ENCODE assay signal across 1 cellular context in the genomic region with DNA sequence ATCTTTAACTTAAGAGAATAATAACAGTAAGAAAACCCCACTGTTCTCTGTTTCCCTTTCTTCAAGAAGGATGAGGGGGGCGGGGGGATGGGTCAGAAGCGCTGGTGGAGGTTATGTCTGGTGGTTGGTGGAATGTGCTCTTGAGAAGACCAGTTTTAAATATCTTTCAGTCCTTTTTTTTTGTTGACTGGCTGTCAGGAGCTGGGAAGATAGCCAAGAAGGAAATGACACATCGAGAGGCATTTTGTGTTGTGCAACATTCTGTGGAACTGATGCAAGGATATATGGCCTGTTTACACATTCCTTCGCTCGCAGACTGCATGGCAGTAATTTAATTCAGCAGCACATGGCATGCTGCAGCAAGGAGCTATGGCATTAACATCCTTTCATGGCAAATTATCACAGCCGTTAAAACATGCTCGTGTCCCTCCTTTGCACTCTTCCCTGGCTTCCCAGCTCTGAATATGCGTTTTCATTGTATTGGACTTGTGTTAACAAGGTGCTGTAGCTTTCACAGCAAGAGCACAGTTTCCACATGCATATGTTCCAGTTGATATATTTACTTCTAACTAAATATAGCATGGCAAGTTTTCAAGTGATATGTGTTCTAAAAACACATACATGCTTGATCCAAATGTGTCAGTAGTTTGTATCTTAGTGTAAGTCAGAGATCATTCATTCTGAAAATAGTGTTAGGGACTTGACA.
TF ChIP-seq lines count a peak whose summit lies in the region.

No MANE protein-coding gene starts in this region.

TF ChIP-seq in K562, 482 proteins besides CTCF, POLR2A, EP300 and RAD21 (continued from another document and continues in another):
- TF ChIP-seq, protein P1, sequence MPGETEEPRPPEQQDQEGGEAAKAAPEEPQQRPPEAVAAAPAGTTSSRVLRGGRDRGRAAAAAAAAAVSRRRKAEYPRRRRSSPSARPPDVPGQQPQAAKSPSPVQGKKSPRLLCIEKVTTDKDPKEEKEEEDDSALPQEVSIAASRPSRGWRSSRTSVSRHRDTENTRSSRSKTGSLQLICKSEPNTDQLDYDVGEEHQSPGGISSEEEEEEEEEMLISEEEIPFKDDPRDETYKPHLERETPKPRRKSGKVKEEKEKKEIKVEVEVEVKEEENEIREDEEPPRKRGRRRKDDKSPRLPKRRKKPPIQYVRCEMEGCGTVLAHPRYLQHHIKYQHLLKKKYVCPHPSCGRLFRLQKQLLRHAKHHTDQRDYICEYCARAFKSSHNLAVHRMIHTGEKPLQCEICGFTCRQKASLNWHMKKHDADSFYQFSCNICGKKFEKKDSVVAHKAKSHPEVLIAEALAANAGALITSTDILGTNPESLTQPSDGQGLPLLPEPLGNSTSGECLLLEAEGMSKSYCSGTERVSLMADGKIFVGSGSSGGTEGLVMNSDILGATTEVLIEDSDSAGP (CRISPR knock-in tag; IDR thresholded peaks at IDR 0.05) = no peak
- TF ChIP-seq, protein P2, sequence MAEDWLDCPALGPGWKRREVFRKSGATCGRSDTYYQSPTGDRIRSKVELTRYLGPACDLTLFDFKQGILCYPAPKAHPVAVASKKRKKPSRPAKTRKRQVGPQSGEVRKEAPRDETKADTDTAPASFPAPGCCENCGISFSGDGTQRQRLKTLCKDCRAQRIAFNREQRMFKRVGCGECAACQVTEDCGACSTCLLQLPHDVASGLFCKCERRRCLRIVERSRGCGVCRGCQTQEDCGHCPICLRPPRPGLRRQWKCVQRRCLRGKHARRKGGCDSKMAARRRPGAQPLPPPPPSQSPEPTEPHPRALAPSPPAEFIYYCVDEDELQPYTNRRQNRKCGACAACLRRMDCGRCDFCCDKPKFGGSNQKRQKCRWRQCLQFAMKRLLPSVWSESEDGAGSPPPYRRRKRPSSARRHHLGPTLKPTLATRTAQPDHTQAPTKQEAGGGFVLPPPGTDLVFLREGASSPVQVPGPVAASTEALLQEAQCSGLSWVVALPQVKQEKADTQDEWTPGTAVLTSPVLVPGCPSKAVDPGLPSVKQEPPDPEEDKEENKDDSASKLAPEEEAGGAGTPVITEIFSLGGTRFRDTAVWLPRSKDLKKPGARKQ (CRISPR knock-in tag; IDR thresholded peaks at IDR 0.05) = no peak
- TF ChIP-seq CEBPB (tag; IDR thresholded peaks at IDR 0.05) (peak; percentile 100), TCF7 (IDR thresholded peaks at IDR 0.05; ENCODE audit: borderline replicate concordance) (no peak), EZH2 (IDR thresholded peaks at IDR 0.05; ENCODE audit: borderline replicate concordance, low read depth, low read length) (no peak), TGIF2 (CRISPR knock-in tag; IDR thresholded peaks at IDR 0.05) (no peak), ZNF431 (CRISPR knock-in tag; IDR thresholded peaks at IDR 0.05) (no peak), RFX1 (IDR thresholded peaks at IDR 0.05) (no peak), ZNF133 (CRISPR knock-in tag; IDR thresholded peaks at IDR 0.05) (no peak), ZNF717 (CRISPR knock-in tag; IDR thresholded peaks at IDR 0.05) (0 out of 2 replicates have a peak, but pooled peaks have one; percentile 32), RAD51 (IDR thresholded peaks at IDR 0.05; ENCODE audit: borderline replicate concordance, low read depth) (0 out of 2 replicates have a peak, but pooled peaks have one; percentile 18), CREB1 (IDR thresholded peaks at IDR 0.05) (peak; percentile 30; the same call in 1 of the 2 replicates), CREB1 (CRISPR knock-in tag; IDR thresholded peaks at IDR 0.05) (no peak), ZNF589 (CRISPR knock-in tag; IDR thresholded peaks at IDR 0.05; ENCODE audit: low read depth) (peak; percentile 99)
- TF ChIP-seq, protein P3, sequence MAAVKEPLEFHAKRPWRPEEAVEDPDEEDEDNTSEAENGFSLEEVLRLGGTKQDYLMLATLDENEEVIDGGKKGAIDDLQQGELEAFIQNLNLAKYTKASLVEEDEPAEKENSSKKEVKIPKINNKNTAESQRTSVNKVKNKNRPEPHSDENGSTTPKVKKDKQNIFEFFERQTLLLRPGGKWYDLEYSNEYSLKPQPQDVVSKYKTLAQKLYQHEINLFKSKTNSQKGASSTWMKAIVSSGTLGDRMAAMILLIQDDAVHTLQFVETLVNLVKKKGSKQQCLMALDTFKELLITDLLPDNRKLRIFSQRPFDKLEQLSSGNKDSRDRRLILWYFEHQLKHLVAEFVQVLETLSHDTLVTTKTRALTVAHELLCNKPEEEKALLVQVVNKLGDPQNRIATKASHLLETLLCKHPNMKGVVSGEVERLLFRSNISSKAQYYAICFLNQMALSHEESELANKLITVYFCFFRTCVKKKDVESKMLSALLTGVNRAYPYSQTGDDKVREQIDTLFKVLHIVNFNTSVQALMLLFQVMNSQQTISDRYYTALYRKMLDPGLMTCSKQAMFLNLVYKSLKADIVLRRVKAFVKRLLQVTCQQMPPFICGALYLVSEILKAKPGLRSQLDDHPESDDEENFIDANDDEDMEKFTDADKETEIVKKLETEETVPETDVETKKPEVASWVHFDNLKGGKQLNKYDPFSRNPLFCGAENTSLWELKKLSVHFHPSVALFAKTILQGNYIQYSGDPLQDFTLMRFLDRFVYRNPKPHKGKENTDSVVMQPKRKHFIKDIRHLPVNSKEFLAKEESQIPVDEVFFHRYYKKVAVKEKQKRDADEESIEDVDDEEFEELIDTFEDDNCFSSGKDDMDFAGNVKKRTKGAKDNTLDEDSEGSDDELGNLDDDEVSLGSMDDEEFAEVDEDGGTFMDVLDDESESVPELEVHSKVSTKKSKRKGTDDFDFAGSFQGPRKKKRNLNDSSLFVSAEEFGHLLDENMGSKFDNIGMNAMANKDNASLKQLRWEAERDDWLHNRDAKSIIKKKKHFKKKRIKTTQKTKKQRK (IDR thresholded peaks at IDR 0.05; ENCODE audit: borderline replicate concordance, low read depth, low read length) = no peak
- TF ChIP-seq, protein P4, sequence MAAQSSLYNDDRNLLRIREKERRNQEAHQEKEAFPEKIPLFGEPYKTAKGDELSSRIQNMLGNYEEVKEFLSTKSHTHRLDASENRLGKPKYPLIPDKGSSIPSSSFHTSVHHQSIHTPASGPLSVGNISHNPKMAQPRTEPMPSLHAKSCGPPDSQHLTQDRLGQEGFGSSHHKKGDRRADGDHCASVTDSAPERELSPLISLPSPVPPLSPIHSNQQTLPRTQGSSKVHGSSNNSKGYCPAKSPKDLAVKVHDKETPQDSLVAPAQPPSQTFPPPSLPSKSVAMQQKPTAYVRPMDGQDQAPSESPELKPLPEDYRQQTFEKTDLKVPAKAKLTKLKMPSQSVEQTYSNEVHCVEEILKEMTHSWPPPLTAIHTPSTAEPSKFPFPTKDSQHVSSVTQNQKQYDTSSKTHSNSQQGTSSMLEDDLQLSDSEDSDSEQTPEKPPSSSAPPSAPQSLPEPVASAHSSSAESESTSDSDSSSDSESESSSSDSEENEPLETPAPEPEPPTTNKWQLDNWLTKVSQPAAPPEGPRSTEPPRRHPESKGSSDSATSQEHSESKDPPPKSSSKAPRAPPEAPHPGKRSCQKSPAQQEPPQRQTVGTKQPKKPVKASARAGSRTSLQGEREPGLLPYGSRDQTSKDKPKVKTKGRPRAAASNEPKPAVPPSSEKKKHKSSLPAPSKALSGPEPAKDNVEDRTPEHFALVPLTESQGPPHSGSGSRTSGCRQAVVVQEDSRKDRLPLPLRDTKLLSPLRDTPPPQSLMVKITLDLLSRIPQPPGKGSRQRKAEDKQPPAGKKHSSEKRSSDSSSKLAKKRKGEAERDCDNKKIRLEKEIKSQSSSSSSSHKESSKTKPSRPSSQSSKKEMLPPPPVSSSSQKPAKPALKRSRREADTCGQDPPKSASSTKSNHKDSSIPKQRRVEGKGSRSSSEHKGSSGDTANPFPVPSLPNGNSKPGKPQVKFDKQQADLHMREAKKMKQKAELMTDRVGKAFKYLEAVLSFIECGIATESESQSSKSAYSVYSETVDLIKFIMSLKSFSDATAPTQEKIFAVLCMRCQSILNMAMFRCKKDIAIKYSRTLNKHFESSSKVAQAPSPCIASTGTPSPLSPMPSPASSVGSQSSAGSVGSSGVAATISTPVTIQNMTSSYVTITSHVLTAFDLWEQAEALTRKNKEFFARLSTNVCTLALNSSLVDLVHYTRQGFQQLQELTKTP (IDR thresholded peaks at IDR 0.05; ENCODE audit: low read depth in 1 of 2, partially characterized antibody in 2 of 2) = peak; percentile 53 to 88
- TF ChIP-seq, protein P5, sequence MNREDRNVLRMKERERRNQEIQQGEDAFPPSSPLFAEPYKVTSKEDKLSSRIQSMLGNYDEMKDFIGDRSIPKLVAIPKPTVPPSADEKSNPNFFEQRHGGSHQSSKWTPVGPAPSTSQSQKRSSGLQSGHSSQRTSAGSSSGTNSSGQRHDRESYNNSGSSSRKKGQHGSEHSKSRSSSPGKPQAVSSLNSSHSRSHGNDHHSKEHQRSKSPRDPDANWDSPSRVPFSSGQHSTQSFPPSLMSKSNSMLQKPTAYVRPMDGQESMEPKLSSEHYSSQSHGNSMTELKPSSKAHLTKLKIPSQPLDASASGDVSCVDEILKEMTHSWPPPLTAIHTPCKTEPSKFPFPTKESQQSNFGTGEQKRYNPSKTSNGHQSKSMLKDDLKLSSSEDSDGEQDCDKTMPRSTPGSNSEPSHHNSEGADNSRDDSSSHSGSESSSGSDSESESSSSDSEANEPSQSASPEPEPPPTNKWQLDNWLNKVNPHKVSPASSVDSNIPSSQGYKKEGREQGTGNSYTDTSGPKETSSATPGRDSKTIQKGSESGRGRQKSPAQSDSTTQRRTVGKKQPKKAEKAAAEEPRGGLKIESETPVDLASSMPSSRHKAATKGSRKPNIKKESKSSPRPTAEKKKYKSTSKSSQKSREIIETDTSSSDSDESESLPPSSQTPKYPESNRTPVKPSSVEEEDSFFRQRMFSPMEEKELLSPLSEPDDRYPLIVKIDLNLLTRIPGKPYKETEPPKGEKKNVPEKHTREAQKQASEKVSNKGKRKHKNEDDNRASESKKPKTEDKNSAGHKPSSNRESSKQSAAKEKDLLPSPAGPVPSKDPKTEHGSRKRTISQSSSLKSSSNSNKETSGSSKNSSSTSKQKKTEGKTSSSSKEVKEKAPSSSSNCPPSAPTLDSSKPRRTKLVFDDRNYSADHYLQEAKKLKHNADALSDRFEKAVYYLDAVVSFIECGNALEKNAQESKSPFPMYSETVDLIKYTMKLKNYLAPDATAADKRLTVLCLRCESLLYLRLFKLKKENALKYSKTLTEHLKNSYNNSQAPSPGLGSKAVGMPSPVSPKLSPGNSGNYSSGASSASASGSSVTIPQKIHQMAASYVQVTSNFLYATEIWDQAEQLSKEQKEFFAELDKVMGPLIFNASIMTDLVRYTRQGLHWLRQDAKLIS (CRISPR knock-in tag; IDR thresholded peaks at IDR 0.05) = no peak
- TF ChIP-seq, protein P6, sequence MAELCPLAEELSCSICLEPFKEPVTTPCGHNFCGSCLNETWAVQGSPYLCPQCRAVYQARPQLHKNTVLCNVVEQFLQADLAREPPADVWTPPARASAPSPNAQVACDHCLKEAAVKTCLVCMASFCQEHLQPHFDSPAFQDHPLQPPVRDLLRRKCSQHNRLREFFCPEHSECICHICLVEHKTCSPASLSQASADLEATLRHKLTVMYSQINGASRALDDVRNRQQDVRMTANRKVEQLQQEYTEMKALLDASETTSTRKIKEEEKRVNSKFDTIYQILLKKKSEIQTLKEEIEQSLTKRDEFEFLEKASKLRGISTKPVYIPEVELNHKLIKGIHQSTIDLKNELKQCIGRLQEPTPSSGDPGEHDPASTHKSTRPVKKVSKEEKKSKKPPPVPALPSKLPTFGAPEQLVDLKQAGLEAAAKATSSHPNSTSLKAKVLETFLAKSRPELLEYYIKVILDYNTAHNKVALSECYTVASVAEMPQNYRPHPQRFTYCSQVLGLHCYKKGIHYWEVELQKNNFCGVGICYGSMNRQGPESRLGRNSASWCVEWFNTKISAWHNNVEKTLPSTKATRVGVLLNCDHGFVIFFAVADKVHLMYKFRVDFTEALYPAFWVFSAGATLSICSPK (IDR thresholded peaks at IDR 0.05; ENCODE audit: borderline replicate concordance) = no peak
- TF ChIP-seq, protein P7, sequence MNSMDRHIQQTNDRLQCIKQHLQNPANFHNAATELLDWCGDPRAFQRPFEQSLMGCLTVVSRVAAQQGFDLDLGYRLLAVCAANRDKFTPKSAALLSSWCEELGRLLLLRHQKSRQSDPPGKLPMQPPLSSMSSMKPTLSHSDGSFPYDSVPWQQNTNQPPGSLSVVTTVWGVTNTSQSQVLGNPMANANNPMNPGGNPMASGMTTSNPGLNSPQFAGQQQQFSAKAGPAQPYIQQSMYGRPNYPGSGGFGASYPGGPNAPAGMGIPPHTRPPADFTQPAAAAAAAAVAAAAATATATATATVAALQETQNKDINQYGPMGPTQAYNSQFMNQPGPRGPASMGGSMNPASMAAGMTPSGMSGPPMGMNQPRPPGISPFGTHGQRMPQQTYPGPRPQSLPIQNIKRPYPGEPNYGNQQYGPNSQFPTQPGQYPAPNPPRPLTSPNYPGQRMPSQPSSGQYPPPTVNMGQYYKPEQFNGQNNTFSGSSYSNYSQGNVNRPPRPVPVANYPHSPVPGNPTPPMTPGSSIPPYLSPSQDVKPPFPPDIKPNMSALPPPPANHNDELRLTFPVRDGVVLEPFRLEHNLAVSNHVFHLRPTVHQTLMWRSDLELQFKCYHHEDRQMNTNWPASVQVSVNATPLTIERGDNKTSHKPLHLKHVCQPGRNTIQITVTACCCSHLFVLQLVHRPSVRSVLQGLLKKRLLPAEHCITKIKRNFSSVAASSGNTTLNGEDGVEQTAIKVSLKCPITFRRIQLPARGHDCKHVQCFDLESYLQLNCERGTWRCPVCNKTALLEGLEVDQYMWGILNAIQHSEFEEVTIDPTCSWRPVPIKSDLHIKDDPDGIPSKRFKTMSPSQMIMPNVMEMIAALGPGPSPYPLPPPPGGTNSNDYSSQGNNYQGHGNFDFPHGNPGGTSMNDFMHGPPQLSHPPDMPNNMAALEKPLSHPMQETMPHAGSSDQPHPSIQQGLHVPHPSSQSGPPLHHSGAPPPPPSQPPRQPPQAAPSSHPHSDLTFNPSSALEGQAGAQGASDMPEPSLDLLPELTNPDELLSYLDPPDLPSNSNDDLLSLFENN (IDR thresholded peaks at IDR 0.05; ENCODE audit: low read depth in 2 of 2, low read length in 2 of 2) = no peak; a peak in 1 of 4 replicates
- TF ChIP-seq, protein P8, sequence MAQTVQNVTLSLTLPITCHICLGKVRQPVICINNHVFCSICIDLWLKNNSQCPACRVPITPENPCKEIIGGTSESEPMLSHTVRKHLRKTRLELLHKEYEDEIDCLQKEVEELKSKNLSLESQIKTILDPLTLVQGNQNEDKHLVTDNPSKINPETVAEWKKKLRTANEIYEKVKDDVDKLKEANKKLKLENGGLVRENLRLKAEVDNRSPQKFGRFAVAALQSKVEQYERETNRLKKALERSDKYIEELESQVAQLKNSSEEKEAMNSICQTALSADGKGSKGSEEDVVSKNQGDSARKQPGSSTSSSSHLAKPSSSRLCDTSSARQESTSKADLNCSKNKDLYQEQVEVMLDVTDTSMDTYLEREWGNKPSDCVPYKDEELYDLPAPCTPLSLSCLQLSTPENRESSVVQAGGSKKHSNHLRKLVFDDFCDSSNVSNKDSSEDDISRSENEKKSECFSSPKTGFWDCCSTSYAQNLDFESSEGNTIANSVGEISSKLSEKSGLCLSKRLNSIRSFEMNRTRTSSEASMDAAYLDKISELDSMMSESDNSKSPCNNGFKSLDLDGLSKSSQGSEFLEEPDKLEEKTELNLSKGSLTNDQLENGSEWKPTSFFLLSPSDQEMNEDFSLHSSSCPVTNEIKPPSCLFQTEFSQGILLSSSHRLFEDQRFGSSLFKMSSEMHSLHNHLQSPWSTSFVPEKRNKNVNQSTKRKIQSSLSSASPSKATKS (CRISPR knock-in tag; IDR thresholded peaks at IDR 0.05) = 0 out of 2 replicates have a peak, but pooled peaks have one; percentile 51
